8 cellular contexts compared by ENCODE assay signal in the genomic region with DNA sequence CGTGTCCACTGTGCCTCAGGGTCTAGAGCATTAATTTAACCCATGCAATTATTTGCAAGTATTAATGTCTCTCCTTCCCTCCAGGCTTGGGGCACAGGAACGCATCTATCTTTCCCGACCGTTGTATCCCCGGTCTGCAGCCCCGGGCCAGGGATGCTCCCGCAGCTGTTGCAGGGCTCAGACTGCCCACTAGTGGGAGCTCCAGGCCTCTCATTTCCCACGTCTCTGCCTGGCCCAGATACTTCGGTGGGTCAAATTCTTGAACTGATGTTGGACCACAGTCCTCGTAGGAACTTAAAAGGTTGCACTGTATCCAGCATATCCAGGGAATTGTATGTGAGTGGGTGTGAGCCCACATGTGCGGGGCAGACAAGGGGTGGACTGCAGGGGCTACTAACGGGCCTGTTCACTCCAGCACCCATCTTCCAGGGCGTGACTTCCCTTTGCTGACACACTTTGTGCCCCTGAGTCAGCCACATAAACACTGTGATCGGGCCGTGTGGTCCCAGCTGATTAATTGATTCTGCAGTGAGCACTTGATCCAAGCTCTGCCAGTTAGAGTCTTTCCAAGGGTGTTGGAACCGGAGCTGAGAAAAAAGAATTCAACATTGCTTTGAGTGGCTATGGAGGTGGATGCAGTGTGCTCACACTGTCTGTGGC.
DNase-seq lines count a peak whose midpoint lies in the region.

No MANE protein-coding gene starts in this region.

- DNase-seq in NCI-H146 (lab: John Stamatoyannopoulos, UW): peak; percentile 19
- no peak for DNase-seq in NCI-H146 treated with DMSO at 0.1 percent for 48 hours (lab: John Stamatoyannopoulos, UW; ENCODE audit: unreplicated experiment)
- DNase-seq in NCI-H460 (ENCODE audit: extremely low read depth, low read depth): peak; percentile 8
- DNase-seq in activated T-cell treated with anti-CD3 and anti-CD28 coated beads, Interleukin-2, amount 50 U/mL, for 1 hour: peak; percentile 49
- peak; percentile 84 for DNase-seq in iPS-NIHi7 (ENCODE audit: extremely low spot score)
- peak; percentile 38 for DNase-seq in stimulated activated CD8-positive, alpha-beta memory T cell treated with anti-CD3 and anti-CD28 coated beads, Interleukin-4, amount 100 ng/mL, for 24 hours (ENCODE audit: low read depth)
- DNase-seq in NCI-H774 (lab: John Stamatoyannopoulos, UW): no peak
- DNase-seq in DMS153 treated with DMSO at 0.1 percent for 48 hours (lab: John Stamatoyannopoulos, UW; ENCODE audit: unreplicated experiment): no peak

Comparison
In these comparisons a context has a peak if more than half of its experiments do, and no peak if none do; other contexts are left out.
1. DNase-seq: peak in NCI-H146 (single experiment), NCI-H460 (single experiment), activated T-cell treated with anti-CD3 and anti-CD28 coated beads, Interleukin-2, amount 50 U/mL, for 1 hour (single experiment), iPS-NIHi7 (single experiment) and stimulated activated CD8-positive, alpha-beta memory T cell treated with anti-CD3 and anti-CD28 coated beads, Interleukin-4, amount 100 ng/mL, for 24 hours (single experiment); none in NCI-H146 treated with DMSO at 0.1 percent for 48 hours (single experiment), NCI-H774 (single experiment) and DMS153 treated with DMSO at 0.1 percent for 48 hours (single experiment).